19 cellular contexts compared by ENCODE assay signal in the genomic region with DNA sequence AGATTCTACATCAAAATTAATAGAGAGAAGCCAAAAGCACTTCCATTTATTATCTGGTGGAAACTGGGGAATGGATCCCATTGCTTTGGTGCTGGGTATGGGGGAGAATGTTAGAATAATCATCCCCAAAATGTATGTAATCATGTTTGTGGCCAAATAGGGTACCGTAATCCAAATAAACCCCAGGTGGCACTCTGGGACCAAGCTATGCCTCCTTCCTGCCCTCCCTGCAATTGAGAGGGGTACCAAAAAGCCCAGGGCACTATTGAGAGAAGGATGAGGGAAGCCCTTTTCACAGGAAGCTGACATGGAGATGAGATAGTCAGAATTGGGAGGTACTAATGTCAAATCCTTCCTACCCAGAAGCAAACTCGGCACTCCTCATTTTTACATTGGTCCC.
A peak's percentile ranks its signal among the peaks of the same experiment; 100 is the strongest.
DNase-seq lines count a peak whose midpoint lies in the region; ATAC-seq, FAIRE-seq and TF ChIP-seq lines count a peak whose summit lies in the region.
"Had no signal": no experiment of that assay in that cellular context is flagged by ENCODE, and none has a peak within 500 bp of the region (broad histone marks: within the 10 kb centered on the region; RNA-seq: fewer than 3 reads in every experiment).

No MANE protein-coding gene starts in this region.

- TF ChIP-seq EP300 in GM12878 (IDR thresholded peaks at IDR 0.05; ENCODE audit: borderline replicate concordance in 1 of 2, control insufficient read depth in 1 of 2, low read depth in 2 of 2, low read length in 2 of 2), result no peak

- H3K79me2 ChIP-seq in HCT116 (ENCODE audit: insufficient read depth, low read length) (no peaks in the 10 kb centered on the region), OCI-LY3 (ENCODE audit: low read length) (no peaks in the 10 kb centered on the region), GM12878 (ENCODE audit: control insufficient read depth, insufficient read depth, low read length) (no peaks in the 10 kb centered on the region)

- in situ Hi-C loops in GM12878 (cut with MboI), result no loop called here

- H2AFZ ChIP-seq in HCT116 (ENCODE audit: low read depth, low read length, poor library complexity, severe bottlenecking) (no peak overlapping the region), OCI-LY3 (ENCODE audit: low read depth, low read length) (no peak overlapping the region), GM12878 (ENCODE audit: control insufficient read depth, low read depth, low read length) (no peak overlapping the region)

- ATAC-seq in HCT116 (no peak), GM12878 (no peak), GM21526 (IDR thresholded peaks at IDR 0.05; ENCODE audit: low FRiP score, unreplicated experiment) (no peak), GM21717 (IDR thresholded peaks at IDR 0.05; ENCODE audit: unreplicated experiment) (no peak)
- ATAC-seq: HepG2 had no signal

- DNase-seq in HCT116 (ENCODE audit: low read depth, low spot score) (no peak), GM12878 (ENCODE audit: low read depth, low spot score) (no peak), pons (ENCODE audit: low spot score) (no peak), HuH-7 (ENCODE audit: low spot score) (no peak)
- DNase-seq: ACHN; BE2C; C1 segment of cervical spinal cord; Caco-2; CD4-positive, alpha-beta T cell had no signal

- H3K4me1 ChIP-seq in HCT116 (ENCODE audit: control insufficient read depth in 1 of 2, insufficient read depth in 2 of 2, low read length in 2 of 2) (no peaks in the 10 kb centered on the region), OCI-LY3 (ENCODE audit: low read length) (no peaks in the 10 kb centered on the region), GM12878 (ENCODE audit: control insufficient read depth, insufficient read depth, low read length) (no peaks in the 10 kb centered on the region)
- H3K4me1 ChIP-seq: BE2C, Caco-2, HAP-1 had no signal

- no peak overlapping the region for H3K27ac ChIP-seq in HCT116 (ENCODE audit: low read depth, low read length)
- H3K27ac ChIP-seq in OCI-LY3 (ENCODE audit: low read length), result no peak overlapping the region
- H3K27ac ChIP-seq in GM12878 (ENCODE audit: control insufficient read depth, insufficient read depth), result no peak overlapping the region
- H3K27ac ChIP-seq: KMS-11 had no signal

- TF ChIP-seq RAD21 in HCT116 (IDR thresholded peaks at IDR 0.05; ENCODE audit: low read depth), result peak; percentile 3; the same call in 1 of the 2 replicates
- TF ChIP-seq RAD21 in GM12878 (IDR thresholded peaks at IDR 0.05; ENCODE audit: insufficient read depth, low read depth, low read length), result 0 out of 2 replicates have a peak, but pooled peaks have one; percentile 13

- SMC1A ChIA-PET in GM12878 (lab: Charles Lee; ENCODE audit: uncharacterized antibody, unreplicated experiment), result interaction anchor here (0.7 kb wide), 1 partner anchor 70 kb away, joined by 3 read pairs; no protein-coding TSS in a partner anchor

- no peak for FAIRE-seq in GM12878 (lab: Jason Lieb, UNC)
- FAIRE-seq: A204.1, D721Med, G401.6, GM19239, HepG2 had no signal

- TF ChIP-seq CTCF in HCT116 (IDR thresholded peaks at IDR 0.05 in 2 of 3, conservative IDR thresholded peaks at IDR 0.05 in 1 of 3; ENCODE audit: borderline replicate concordance in 1 of 3, insufficient read depth in 1 of 3, low read depth in 2 of 3, low read length in 2 of 3) (no peak), OCI-LY3 (IDR thresholded peaks at IDR 0.05; ENCODE audit: low read depth, low read length) (peak; percentile 23), GM12878 (IDR thresholded peaks at IDR 0.05 in 2 of 3, conservative IDR thresholded peaks at IDR 0.05 in 1 of 3; ENCODE audit: control insufficient read depth in 2 of 3, extremely low read depth in 1 of 3, insufficient read depth in 1 of 3, low read depth in 3 of 3, low read length in 3 of 3) (peak in 1 of 3 experiments; percentile 11; a peak in 1 of 6 replicates)

- WGBS in GM12878 (ENCODE audit: insufficient coverage, insufficient replicate concordance, low lambda C conversion rate, missing lambda C conversion rate), result 9% methylated on average over 2 of the region's 2 CpGs

- intact Hi-C loops in HCT116 (cut with micrococcal nuclease), result no loop called here
- intact Hi-C loops in GM12878 (cut with micrococcal nuclease; ENCODE audit: unreplicated experiment), result no loop called here

- no peak overlapping the region for H3K4me3 ChIP-seq in HCT116 (replicated peaks in 1 of 2; ENCODE audit: low read depth in 1 of 2, low read length in 2 of 2)
- no peak overlapping the region for H3K4me3 ChIP-seq in OCI-LY3 (ENCODE audit: low read length)
- no peak overlapping the region for H3K4me3 ChIP-seq in GM12878
- H3K4me3 ChIP-seq: HAP-1 had no signal

- H4K20me1 ChIP-seq in HCT116 (ENCODE audit: insufficient read depth) (no peaks in the 10 kb centered on the region), OCI-LY3 (ENCODE audit: insufficient read depth, low read length) (no peaks in the 10 kb centered on the region), GM12878 (ENCODE audit: control insufficient read depth, insufficient read depth) (no peaks in the 10 kb centered on the region)

- H3K9me2 ChIP-seq in HCT116 (ENCODE audit: insufficient read depth), result no peaks in the 10 kb centered on the region

- TF ChIP-seq POLR2A in HCT116 (IDR thresholded peaks at IDR 0.05; ENCODE audit: borderline replicate concordance, extremely low read depth, insufficient read depth, insufficient read length) (no peak), GM12878 (IDR thresholded peaks at IDR 0.05; ENCODE audit: low read depth, low read length) (no peak)

- BruUV-seq in HCT116 (replicated peaks; lab: Mats Ljungman, UMichigan) (no TSS peak), GM12878 (replicated peaks; lab: Mats Ljungman, UMichigan) (no TSS peak)

- RAD21 ChIA-PET in HCT116 (lab: Charles Lee; ENCODE audit: low non-redundant PET in 1 of 2, low total read pairs in 2 of 2, uncharacterized antibody in 2 of 2, unreplicated experiment in 2 of 2), result no interaction called here
- RAD21 ChIA-PET in GM12878 (lab: Charles Lee; ENCODE audit: unreplicated experiment), result interaction anchor here (0.7 kb wide), 1 partner anchor 82 kb away, joined by 3 read pairs; no protein-coding TSS in a partner anchor

- H3K9ac ChIP-seq in HCT116 (ENCODE audit: low read length) (no peak overlapping the region), OCI-LY3 (ENCODE audit: low read length) (no peak overlapping the region), GM12878 (ENCODE audit: control insufficient read depth, insufficient read depth, low read length) (no peak overlapping the region)
- H3K9ac ChIP-seq: KMS-11 had no signal

- POLR2A ChIA-PET in HCT116 (lab: Charles Lee) (no interaction called here), GM12878 (lab: Charles Lee) (no interaction called here)

- H3K36me3 ChIP-seq in HCT116 (ENCODE audit: control insufficient read depth in 1 of 2, insufficient read depth in 2 of 2, low read length in 2 of 2), result no peaks in the 10 kb centered on the region
- H3K36me3 ChIP-seq in OCI-LY3 (replicated peaks; ENCODE audit: low read depth, low read length), result no peaks in the 10 kb centered on the region
- no peaks in the 10 kb centered on the region for H3K36me3 ChIP-seq in GM12878 (ENCODE audit: control insufficient read depth in 2 of 2, insufficient read depth in 2 of 2, low read length in 1 of 2)
- H3K36me3 ChIP-seq: BE2C, HAP-1 had no signal

- H3K4me2 ChIP-seq in HCT116 (ENCODE audit: low read length), result no peak overlapping the region
- no peak overlapping the region for H3K4me2 ChIP-seq in OCI-LY3 (ENCODE audit: low read length)
- no peak overlapping the region for H3K4me2 ChIP-seq in GM12878 (ENCODE audit: control insufficient read depth, insufficient read depth)
- H3K4me2 ChIP-seq: KMS-11 had no signal

- H3K27me3 ChIP-seq in HCT116 (ENCODE audit: insufficient read depth, low read length) (peaks cover 8% of the 10 kb centered on the region), OCI-LY3 (ENCODE audit: low read depth, low read length) (peaks cover 16% of the 10 kb centered on the region), GM12878 (replicated peaks in 1 of 2; ENCODE audit: control insufficient read depth in 2 of 2, insufficient read depth in 2 of 2, low read length in 1 of 2) (no peaks in the 10 kb centered on the region)
- H3K27me3 ChIP-seq: BE2C had no signal

- CTCF ChIA-PET in HCT116 (lab: Charles Lee) (no interaction called here), GM12878 (lab: Yijun Ruan, JAX) (interaction anchor here (2.2 to 2.3 kb wide), 2 partner anchors 32 to 79 kb away, joined by 4 to 7 read pairs; no protein-coding TSS in a partner anchor)

- H3K9me3 ChIP-seq in HCT116 (ENCODE audit: control insufficient read depth in 1 of 2, insufficient read depth in 1 of 2, low read depth in 1 of 2, low read length in 2 of 2) (no peaks in the 10 kb centered on the region), OCI-LY3 (ENCODE audit: insufficient read depth, low read length) (no peaks in the 10 kb centered on the region), GM12878 (replicated peaks; ENCODE audit: control insufficient read depth, insufficient read depth, low read length) (no peaks in the 10 kb centered on the region)
- H3K9me3 ChIP-seq: BE2C, Caco-2, HAP-1 had no signal

TF ChIP-seq in HCT116, 20 proteins besides CTCF, POLR2A, EP300 and RAD21 (continues in another document):
- TF ChIP-seq CBX3 (IDR thresholded peaks at IDR 0.05; ENCODE audit: low read depth), result no peak
- no peak for TF ChIP-seq ZNF274 (IDR thresholded peaks at IDR 0.05; ENCODE audit: low read depth, low read length)
- TF ChIP-seq POLR2AphosphoS5 (IDR thresholded peaks at IDR 0.05; ENCODE audit: low read depth, low read length), result no peak
- no peak for TF ChIP-seq CEBPB (IDR thresholded peaks at IDR 0.05; ENCODE audit: low read depth)
- no peak for TF ChIP-seq EGR1 (IDR thresholded peaks at IDR 0.05; ENCODE audit: low read depth)

TF ChIP-seq in GM12878, 131 proteins besides CTCF, POLR2A, EP300 and RAD21:
- TF ChIP-seq ZNF207 (IDR thresholded peaks at IDR 0.05; ENCODE audit: borderline replicate concordance) (no peak), SMC3 (IDR thresholded peaks at IDR 0.05; ENCODE audit: borderline replicate concordance, low read length) (peak; percentile 17; the same call in 1 of the 2 replicates)
